ENCODE assay signal across 1 cellular context in genomic region chr22:26690654-26691376, GRCh38.
TF ChIP-seq lines count a peak whose summit lies in the region.

No MANE protein-coding gene starts in this region.

TF ChIP-seq in endothelial cell of umbilical vein, 7 proteins besides CTCF, POLR2A, EP300 and RAD21:
- TF ChIP-seq POLR2AphosphoS5 (IDR thresholded peaks at IDR 0.05; ENCODE audit: insufficient read depth, low read depth, low read length) (no peak), MYC (IDR thresholded peaks at IDR 0.05; ENCODE audit: low read depth, low read length) (no peak), MAX (IDR thresholded peaks at IDR 0.05; ENCODE audit: insufficient read depth, insufficient read length) (no peak), JUN (IDR thresholded peaks at IDR 0.05; ENCODE audit: borderline replicate concordance, insufficient read depth, insufficient read length, low read depth) (no peak), GATA2 (IDR thresholded peaks at IDR 0.05; ENCODE audit: insufficient read depth, insufficient read length, low read depth, low read length) (no peak), EZH2 (IDR thresholded peaks at IDR 0.05; ENCODE audit: borderline replicate concordance, low read depth, low read length, severe bottlenecking) (no peak), FOS (IDR thresholded peaks at IDR 0.05; ENCODE audit: borderline replicate concordance, insufficient read depth, low read length) (no peak)
